Comparison of ENCODE assay signal across 29 cellular contexts in genomic region chr4:760616-761015, GRCh38. TPM values are rescaled to one million over a fixed set of nuclear protein-coding genes. Genes with fewer than 3 reads are reported as not detected.
A peak's percentile ranks its signal among the peaks of the same experiment; 100 is the strongest.
DNase-seq lines count a peak whose midpoint lies in the region; ATAC-seq and TF ChIP-seq lines count a peak whose summit lies in the region.
"Had no signal": no experiment of that assay in that cellular context is flagged by ENCODE, and none has a peak within 500 bp of the region (broad histone marks: within the 10 kb centered on the region; RNA-seq: fewer than 3 reads in every experiment).

No MANE protein-coding gene starts in this region.

- H3K36me3 Mint-ChIP-seq in activated CD4-positive, alpha-beta T cell treated with anti-CD3 and anti-CD28 coated beads, Interleukin-2, amount 10 ng/mL, durations not matched to agents 7 days and 5 days (ENCODE audit: low read depth): peaks cover 47% of the 10 kb centered on the region
- peaks cover 23% of the 10 kb centered on the region for H3K36me3 Mint-ChIP-seq in stimulated activated naive CD8-positive, alpha-beta T cell treated with anti-CD3 and anti-CD28 coated beads, Interleukin-15, Interleukin-2, amounts not matched to agents 100 ng/mL and 50 ng/mL, for 24 hours (ENCODE audit: low read depth)
- H3K36me3 Mint-ChIP-seq in nephron (ENCODE audit: low read depth): peaks cover 83% of the 10 kb centered on the region
- peaks cover 0 to 38% (median 7%) of the 10 kb centered on the region in 3 donors for H3K36me3 Mint-ChIP-seq in naive thymus-derived CD8-positive, alpha-beta T cell

- H3K4me1 Mint-ChIP-seq in activated CD4-positive, alpha-beta T cell treated with anti-CD3 and anti-CD28 coated beads, Interleukin-2, amount 10 ng/mL, durations not matched to agents 7 days and 5 days: peaks cover 7% of the 10 kb centered on the region
- peaks cover 18% of the 10 kb centered on the region for H3K4me1 Mint-ChIP-seq in stimulated activated naive CD8-positive, alpha-beta T cell treated with anti-CD3 and anti-CD28 coated beads, Interleukin-15, Interleukin-2, amounts not matched to agents 100 ng/mL and 50 ng/mL, for 24 hours (ENCODE audit: low read depth)
- peaks cover 13% of the 10 kb centered on the region for H3K4me1 Mint-ChIP-seq in nephron
- peaks cover 7 to 26% (median 15%) of the 10 kb centered on the region in 4 donors for H3K4me1 Mint-ChIP-seq in naive thymus-derived CD8-positive, alpha-beta T cell

- TF ChIP-seq CTCF in nephron (IDR thresholded peaks at IDR 0.05; ENCODE audit: unreplicated experiment in 3 of 3): no peak

- ATAC-seq in stimulated activated naive CD8-positive, alpha-beta T cell treated with anti-CD3 and anti-CD28 coated beads, Interleukin-15, Interleukin-2, amounts not matched to agents 100 U/mL and 50 U/mL, for 24 hours: no peak
- no peak for ATAC-seq in naive thymus-derived CD8-positive, alpha-beta T cell
- ATAC-seq: GM23338, sciatic nerve had no signal

- no peak for DNase-seq in activated CD4-positive, alpha-beta T cell treated with anti-CD3 and anti-CD28 coated beads, Interleukin-2, amount 10 ng/mL, durations not matched to agents 7 days and 5 days
- DNase-seq in activated CD4-positive, alpha-beta T cell treated with anti-CD3 and anti-CD28 coated beads, Interleukin-2, amount 50 U/mL, for 4 hours: no peak
- DNase-seq in stimulated activated naive CD8-positive, alpha-beta T cell treated with anti-CD3 and anti-CD28 coated beads, Interleukin-15, Interleukin-2, amounts not matched to agents 100 U/mL and 50 U/mL, for 24 hours: no peak
- no peak for DNase-seq in DMS114 treated with DMSO at 0.1 percent for 48 hours (lab: John Stamatoyannopoulos, UW; ENCODE audit: unreplicated experiment)
- no peak for DNase-seq in naive thymus-derived CD8-positive, alpha-beta T cell
- no peak for DNase-seq in activated CD8-positive, alpha-beta memory T cell treated with anti-CD3 and anti-CD28 coated beads, Interleukin-2, amount 50 U/mL, for 48 hours
- DNase-seq: activated CD4-positive, alpha-beta memory T cell treated with anti-CD3 and anti-CD28 coated beads, Interleukin-2, amount 10 ng/mL, durations not matched to agents 7 days and 5 days; activated CD4-positive, CD25-positive, alpha-beta regulatory T cell treated with anti-CD3 and anti-CD28 coated beads, Interleukin-2, amount 50 U/mL, for 72 hours; activated CD8-positive, alpha-beta memory T cell treated with anti-CD3 and anti-CD28 coated beads, Interleukin-2, amount 50 U/mL, for 4 hours; cerebellar nuclear complex; COR-L47; DMS79 treated with DMSO at 0.1 percent for 48 hours; esophagus squamous epithelium; foreskin melanocyte; GDM1; NCI-H1436 treated with DMSO at 0.1 percent for 48 hours; NCI-H2081 treated with DMSO at 0.1 percent for 48 hours; NCI-H226; NCI-H526 treated with DMSO at 0.1 percent for 48 hours; PC-9; SHP77; stimulated activated CD4-positive, alpha-beta T cell treated with anti-CD3 and anti-CD28 coated beads, Interleukin-2, amount 100 ng/mL, for 48 hours; upper lobe of left lung had no signal

- POLR2A ChIA-PET in activated CD4-positive, alpha-beta T cell treated with anti-CD3 and anti-CD28 coated beads, Interleukin-2, amount 10 ng/mL, durations not matched to agents 7 days and 5 days (lab: Charles Lee): no interaction called here
- POLR2A ChIA-PET in naive thymus-derived CD8-positive, alpha-beta T cell (lab: Charles Lee): no interaction called here

- H3K9me3 Mint-ChIP-seq in activated CD4-positive, alpha-beta T cell treated with anti-CD3 and anti-CD28 coated beads, Interleukin-2, amount 10 ng/mL, durations not matched to agents 7 days and 5 days: no peaks in the 10 kb centered on the region
- no peaks in the 10 kb centered on the region for H3K9me3 Mint-ChIP-seq in stimulated activated naive CD8-positive, alpha-beta T cell treated with anti-CD3 and anti-CD28 coated beads, Interleukin-15, Interleukin-2, amounts not matched to agents 100 ng/mL and 50 ng/mL, for 24 hours
- H3K9me3 Mint-ChIP-seq in nephron: peaks cover 19% of the 10 kb centered on the region
- H3K9me3 Mint-ChIP-seq in naive thymus-derived CD8-positive, alpha-beta T cell: peaks cover 0 to 6% (median 0%) of the 10 kb centered on the region in 9 donors
- H3K9me3 Mint-ChIP-seq: T-helper 2 cell treated with Interferon-gamma antibody and Interleukin-4, amounts not matched to agents 5 μg/mL and 100 μg/mL, for 36 hours had no signal

- no peaks in the 10 kb centered on the region for H3K27me3 Mint-ChIP-seq in activated CD4-positive, alpha-beta T cell treated with anti-CD3 and anti-CD28 coated beads, Interleukin-2, amount 10 ng/mL, durations not matched to agents 7 days and 5 days
- H3K27me3 Mint-ChIP-seq in stimulated activated naive CD8-positive, alpha-beta T cell treated with anti-CD3 and anti-CD28 coated beads, Interleukin-15, Interleukin-2, amounts not matched to agents 100 ng/mL and 50 ng/mL, for 24 hours: no peaks in the 10 kb centered on the region
- peaks cover 3% of the 10 kb centered on the region for H3K27me3 Mint-ChIP-seq in nephron (ENCODE audit: low read depth)
- no peaks in the 10 kb centered on the region for H3K27me3 Mint-ChIP-seq in naive thymus-derived CD8-positive, alpha-beta T cell
- H3K27me3 Mint-ChIP-seq: activated CD4-positive, alpha-beta memory T cell treated with anti-CD3 and anti-CD28 coated beads, Interleukin-2, amount 10 ng/mL, durations not matched to agents 7 days and 5 days; progenitor cell of endocrine pancreas had no signal

- H3K27ac Mint-ChIP-seq in activated CD4-positive, alpha-beta T cell treated with anti-CD3 and anti-CD28 coated beads, Interleukin-2, amount 10 ng/mL, durations not matched to agents 7 days and 5 days: peak overlapping the region; percentile 82
- peak overlapping the region; percentile 59 for H3K27ac Mint-ChIP-seq in stimulated activated naive CD8-positive, alpha-beta T cell treated with anti-CD3 and anti-CD28 coated beads, Interleukin-15, Interleukin-2, amounts not matched to agents 100 ng/mL and 50 ng/mL, for 24 hours
- peak overlapping the region in 2 of 3 experiments; percentile 30 to 31 for H3K27ac Mint-ChIP-seq in nephron
- peak overlapping the region in 5 of 10 donors; percentile 43 to 74 (median 69) for H3K27ac Mint-ChIP-seq in naive thymus-derived CD8-positive, alpha-beta T cell
- H3K27ac Mint-ChIP-seq: activated CD4-positive, alpha-beta memory T cell treated with anti-CD3 and anti-CD28 coated beads, Interleukin-2, amount 10 ng/mL, durations not matched to agents 7 days and 5 days; GM23338 had no signal

- CTCF ChIA-PET in activated CD4-positive, alpha-beta T cell treated with anti-CD3 and anti-CD28 coated beads, Interleukin-2, amount 10 ng/mL, durations not matched to agents 7 days and 5 days (lab: Charles Lee): no interaction called here

- H3K4me3 Mint-ChIP-seq in activated CD4-positive, alpha-beta T cell treated with anti-CD3 and anti-CD28 coated beads, Interleukin-2, amount 10 ng/mL, durations not matched to agents 7 days and 5 days: no peak overlapping the region
- no peak overlapping the region for H3K4me3 Mint-ChIP-seq in stimulated activated naive CD8-positive, alpha-beta T cell treated with anti-CD3 and anti-CD28 coated beads, Interleukin-15, Interleukin-2, amounts not matched to agents 100 ng/mL and 50 ng/mL, for 24 hours
- H3K4me3 Mint-ChIP-seq in nephron: no peak overlapping the region
- H3K4me3 Mint-ChIP-seq in naive thymus-derived CD8-positive, alpha-beta T cell: no peak overlapping the region
- H3K4me3 Mint-ChIP-seq: activated CD4-positive, alpha-beta memory T cell treated with anti-CD3 and anti-CD28 coated beads, Interleukin-2, amount 10 ng/mL, durations not matched to agents 7 days and 5 days; T-helper 2 cell treated with Interferon-gamma antibody and Interleukin-4, amounts not matched to agents 5 μg/mL and 100 μg/mL, for 36 hours had no signal

RNA-seq across cellular contexts. Expression of gene PCGF3, which starts 55.0 kb away (rescaled TPM):
- total RNA-seq in activated CD4-positive, alpha-beta T cell treated with anti-CD3 and anti-CD28 coated beads, Interleukin-2, amount 10 ng/mL, durations not matched to agents 7 days and 5 days: 10 to 100 TPM; 34.9 to 36.8 TPM
- 10 to 100 TPM; 45.6 to 49.3 TPM for total RNA-seq in naive thymus-derived CD8-positive, alpha-beta T cell
- polyA plus RNA-seq in naive thymus-derived CD8-positive, alpha-beta T cell: 1 to 10 TPM; 3.4 to 4.4 (median 3.9) TPM
